16 cellular contexts compared by ENCODE assay signal in genomic region chr13:77985866-77986636, GRCh38.
"Had no signal": no experiment of that assay in that cellular context is flagged by ENCODE, and none has a peak within 500 bp of the region (broad histone marks: within the 10 kb centered on the region; RNA-seq: fewer than 3 reads in every experiment).

No MANE protein-coding gene starts in this region.

- H3K4me1 ChIP-seq: lower lobe of right lung, parathyroid adenoma had no signal

- H3K36me3 ChIP-seq: gastroesophageal sphincter, lower lobe of right lung, neutrophil, upper lobe of right lung had no signal

- H3K79me2 ChIP-seq: parathyroid adenoma had no signal

- H2AFZ ChIP-seq: parathyroid adenoma had no signal

- H3K9me3 ChIP-seq: gastroesophageal sphincter, lower lobe of right lung, neutrophil, upper lobe of right lung had no signal

- H3K27ac ChIP-seq: epithelial cell of prostate, gastroesophageal sphincter, lower lobe of right lung, neutrophil, parathyroid adenoma, upper lobe of right lung had no signal

- ATAC-seq: activated naive CD4-positive, alpha-beta T cell treated with anti-CD3 and anti-CD28 coated beads, Interleukin-2, amount 50 U/mL, for 72 hours; gastroesophageal sphincter; lower lobe of right lung; natural killer cell treated with Interleukin-12 subunit alpha and Interleukin-12 subunit beta and Interleukin-15 and Interleukin-18, amount 100 ng/mL, for 72 hours; stimulated activated naive B cell treated with anti-CD40 and anti-IgM and Interleukin-4, amounts not matched to agents 10 μg/mL and 1 μg/mL and 100 μg/mL, for 72 hours; upper lobe of right lung had no signal

- H3K27me3 ChIP-seq: dorsolateral prefrontal cortex, gastroesophageal sphincter, neutrophil, upper lobe of right lung had no signal

- DNase-seq: activated CD4-positive, alpha-beta memory T cell treated with anti-CD3 and anti-CD28 coated beads for 36 hours; activated CD4-positive, alpha-beta T cell treated with anti-CD3 and anti-CD28 coated beads for 4 hours; activated gamma-delta T cell treated with Interleukin-2 at 50 U/mL for 16 hours; activated T-cell treated with anti-CD3 and anti-CD28 coated beads for 4 hours; caudate nucleus; dorsolateral prefrontal cortex; immature natural killer cell; lower lobe of right lung; stimulated activated naive B cell treated with anti-CD40 and anti-IgM and Interleukin-4, amounts not matched to agents 10 μg/mL and 1 μg/mL and 100 μg/mL, for 72 hours; upper lobe of right lung had no signal

- H3K4me3 ChIP-seq: dorsolateral prefrontal cortex, gastroesophageal sphincter, lower lobe of right lung, upper lobe of right lung had no signal

- H3K9ac ChIP-seq: parathyroid adenoma had no signal
